Comparison of ENCODE assay signal across 30 cellular contexts in the genomic region with DNA sequence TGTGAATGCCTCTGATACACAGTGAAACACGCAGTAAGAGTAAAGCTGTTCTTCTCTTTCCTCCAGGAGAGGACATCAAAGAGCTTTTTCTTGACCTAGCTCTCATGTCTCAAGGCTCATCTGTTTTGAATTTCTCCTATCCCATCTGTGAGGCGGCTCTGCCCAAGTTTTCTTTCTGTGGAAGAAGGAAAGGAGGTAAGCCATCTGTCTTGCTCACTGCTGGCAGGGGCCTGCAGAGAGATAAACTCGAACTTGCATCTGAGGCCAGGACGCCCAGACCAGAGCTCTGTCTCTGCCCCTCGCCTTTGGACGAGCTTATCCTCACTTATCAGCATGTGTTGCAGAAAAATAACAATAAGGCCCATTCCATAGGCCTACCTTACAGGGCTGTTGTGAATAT. TPM values are rescaled to one million over a fixed set of nuclear protein-coding genes. Genes with fewer than 3 reads are reported as not detected.
"Had no signal": no experiment of that assay in that cellular context is flagged by ENCODE, and none has a peak within 500 bp of the region (broad histone marks: within the 10 kb centered on the region; RNA-seq: fewer than 3 reads in every experiment).

No MANE protein-coding gene starts in this region.

- H3K4me3 Mint-ChIP-seq: dendritic cell treated with granulocyte-macrophage colony-stimulating factor and Interleukin-4, amounts not matched to agents 40 ng/mL and 50 ng/mL, for 4 days; naive thymus-derived CD4-positive, alpha-beta T cell; nephron; neural progenitor cell; stimulated activated effector memory CD8-positive, alpha-beta T cell treated with anti-CD3 and anti-CD28 coated beads, Interleukin-12 subunit alpha, Interleukin-12 subunit beta, amount 100 ng/mL, for 72 hours; type B pancreatic cell had no signal

- H3K27ac Mint-ChIP-seq: dendritic cell treated with granulocyte-macrophage colony-stimulating factor and Interleukin-4, amounts not matched to agents 40 ng/mL and 50 ng/mL, for 4 days; nephron; neural progenitor cell; progenitor cell of endocrine pancreas; stimulated activated effector memory CD8-positive, alpha-beta T cell treated with anti-CD3 and anti-CD28 coated beads, Interleukin-12 subunit alpha, Interleukin-12 subunit beta, amount 100 ng/mL, for 72 hours; type B pancreatic cell had no signal

- H3K27me3 ChIP-seq: colonic mucosa, heart right ventricle, left lung, stomach, thyroid gland had no signal

- H3K27me3 Mint-ChIP-seq: dendritic cell treated with granulocyte-macrophage colony-stimulating factor and Interleukin-4, amounts not matched to agents 40 ng/mL and 50 ng/mL, for 4 days had no signal

- ATAC-seq: left cardiac atrium; left lung; naive thymus-derived CD4-positive, alpha-beta T cell; sciatic nerve; stimulated activated effector memory CD8-positive, alpha-beta T cell treated with anti-CD3 and anti-CD28 coated beads, Interleukin-12 subunit alpha, Interleukin-12 subunit beta, amount 100 ng/mL, for 72 hours had no signal

- H3K36me3 ChIP-seq: colonic mucosa, esophagus squamous epithelium, left lung, neural progenitor cell, stomach, thyroid gland had no signal

- H3K4me3 ChIP-seq: colonic mucosa, esophagus squamous epithelium, heart right ventricle, left lung, neural progenitor cell, smooth muscle cell, stomach, thyroid gland had no signal

- H3K4me1 Mint-ChIP-seq: stimulated activated effector memory CD8-positive, alpha-beta T cell treated with anti-CD3 and anti-CD28 coated beads, Interleukin-12 subunit alpha, Interleukin-12 subunit beta, amount 100 ng/mL, for 72 hours had no signal

- H3K9me3 Mint-ChIP-seq: dendritic cell treated with granulocyte-macrophage colony-stimulating factor and Interleukin-4, amounts not matched to agents 40 ng/mL and 50 ng/mL, for 4 days; nephron; neural progenitor cell; stimulated activated effector memory CD8-positive, alpha-beta T cell treated with anti-CD3 and anti-CD28 coated beads, Interleukin-12 subunit alpha, Interleukin-12 subunit beta, amount 100 ng/mL, for 72 hours; type B pancreatic cell had no signal

- DNase-seq: colonic mucosa; effector memory CD4-positive, alpha-beta T cell; erythroblast; esophagus squamous epithelium; foreskin melanocyte; glutamatergic neuron; heart right ventricle; hippocampal formation; left cardiac atrium; left lung; mesenchymal stem cell; midbrain; naive thymus-derived CD4-positive, alpha-beta T cell; stimulated activated CD4-positive, alpha-beta T cell treated with anti-CD3 and anti-CD28 coated beads, Interleukin-2, amount 100 ng/mL, for 24 hours; stimulated activated CD4-positive, alpha-beta T cell treated with anti-CD3 and anti-CD28 coated beads, Interleukin-4, amount 100 ng/mL, for 24 hours; stimulated activated naive CD4-positive, alpha-beta T cell treated with Interleukin-2 at 50 U/mL for 16 hours; stomach; thyroid gland had no signal

- H3K9me3 ChIP-seq: colonic mucosa, esophagus squamous epithelium, heart right ventricle, left lung, stomach, thyroid gland had no signal

- H3K36me3 Mint-ChIP-seq: neural progenitor cell; stimulated activated effector memory CD8-positive, alpha-beta T cell treated with anti-CD3 and anti-CD28 coated beads, Interleukin-12 subunit alpha, Interleukin-12 subunit beta, amount 100 ng/mL, for 72 hours; type B pancreatic cell had no signal

- H3K27ac ChIP-seq: colonic mucosa, esophagus squamous epithelium, left lung, neural progenitor cell, parathyroid adenoma, stomach, thyroid gland had no signal

RNA-seq across cellular contexts. Expression of a gene that starts 37.7 kb away (rescaled TPM):
- total RNA-seq: kidney epithelial cell, lung microvascular endothelial cell, osteoblast, progenitor cell of endocrine pancreas, smooth muscle cell had no signal
